In the genomic region with DNA sequence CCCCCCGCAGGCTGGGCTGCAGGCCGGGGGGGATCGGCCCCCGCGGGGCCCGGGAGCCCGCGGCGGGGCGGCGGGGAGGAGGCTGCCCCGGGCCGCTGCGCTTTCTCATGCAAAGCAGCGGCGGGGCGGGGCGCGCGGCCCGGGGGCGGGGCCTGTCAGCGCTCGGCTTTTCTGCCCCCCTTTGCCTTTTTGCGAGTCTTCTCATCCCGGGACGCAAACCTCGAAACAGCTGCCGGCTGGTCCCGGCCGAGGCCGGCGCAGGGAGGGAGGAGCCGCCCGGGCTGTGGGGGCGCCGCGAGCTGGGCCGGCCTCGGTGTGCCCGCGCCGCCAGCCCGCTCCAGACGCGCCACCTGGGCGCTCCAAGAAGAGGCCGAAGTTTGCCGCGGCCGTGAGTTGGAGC, we compare ENCODE assay signal across 9 cellular contexts. TPM values are rescaled to one million over a fixed set of nuclear protein-coding genes. Genes with fewer than 3 reads are reported as not detected.
DNase-seq lines count a peak whose midpoint lies in the region; ATAC-seq and TF ChIP-seq lines count a peak whose summit lies in the region.
"Had no signal": no experiment of that assay in that cellular context is flagged by ENCODE, and none has a peak within 500 bp of the region (broad histone marks: within the 10 kb centered on the region; RNA-seq: fewer than 3 reads in every experiment).

A gene with protein sequence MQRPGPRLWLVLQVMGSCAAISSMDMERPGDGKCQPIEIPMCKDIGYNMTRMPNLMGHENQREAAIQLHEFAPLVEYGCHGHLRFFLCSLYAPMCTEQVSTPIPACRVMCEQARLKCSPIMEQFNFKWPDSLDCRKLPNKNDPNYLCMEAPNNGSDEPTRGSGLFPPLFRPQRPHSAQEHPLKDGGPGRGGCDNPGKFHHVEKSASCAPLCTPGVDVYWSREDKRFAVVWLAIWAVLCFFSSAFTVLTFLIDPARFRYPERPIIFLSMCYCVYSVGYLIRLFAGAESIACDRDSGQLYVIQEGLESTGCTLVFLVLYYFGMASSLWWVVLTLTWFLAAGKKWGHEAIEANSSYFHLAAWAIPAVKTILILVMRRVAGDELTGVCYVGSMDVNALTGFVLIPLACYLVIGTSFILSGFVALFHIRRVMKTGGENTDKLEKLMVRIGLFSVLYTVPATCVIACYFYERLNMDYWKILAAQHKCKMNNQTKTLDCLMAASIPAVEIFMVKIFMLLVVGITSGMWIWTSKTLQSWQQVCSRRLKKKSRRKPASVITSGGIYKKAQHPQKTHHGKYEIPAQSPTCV (plus strand): TSS at position 198 of the 400 bp plus-strand sequence. CDS start 479 bp downstream, outside the sequence.

- peak in 1 of 2 donors; percentile 35 for ATAC-seq in lower lobe of right lung
- no peak for ATAC-seq in HG03457 (IDR thresholded peaks at IDR 0.05; ENCODE audit: unreplicated experiment)

- H3K9me3 Mint-ChIP-seq in MCF 10A (ENCODE audit: unreplicated experiment): no peaks in the 10 kb centered on the region
- H3K9me3 Mint-ChIP-seq: activated B cell treated with CpG ODN at 0.5 μM for 24 hours had no signal

- peaks cover 81% of the 10 kb centered on the region for H3K27me3 ChIP-seq in lower lobe of right lung (ENCODE audit: low read depth)
- peaks cover 27 to 45% of the 10 kb centered on the region in 2 donors for H3K27me3 ChIP-seq in stomach smooth muscle (ENCODE audit: control insufficient read depth in 1 of 2, insufficient read depth in 2 of 2, low read length in 2 of 2)

- peak within 1 kb of the TSS; percentile 24 for H3K27ac ChIP-seq in lower lobe of right lung
- H3K27ac ChIP-seq in stomach smooth muscle (ENCODE audit: low read length): no peak within 1 kb of the TSS

- H3K4me3 ChIP-seq in lower lobe of right lung: peak within 1 kb of the TSS; percentile 52
- H3K4me3 ChIP-seq in stomach smooth muscle (ENCODE audit: low read length in 2 of 2): peak within 1 kb of the TSS; percentile 27 to 55

- intact Hi-C loops in MCF 10A (cut with micrococcal nuclease): loop anchor here (10.0 kb wide), 1 partner anchor 173 kb away; the partner anchor contains the start of gene PIWIL1
- intact Hi-C loops in lower lobe of right lung (cut with DNase I): no loop called here

- peak within 1 kb of the TSS; percentile 65 for H3K4me3 Mint-ChIP-seq in MCF 10A (ENCODE audit: unreplicated experiment)
- H3K4me3 Mint-ChIP-seq: activated B cell treated with CpG ODN at 0.5 μM for 24 hours had no signal

- H3K4me1 Mint-ChIP-seq in MCF 10A (ENCODE audit: insufficient read depth, unreplicated experiment): no peaks in the 10 kb centered on the region

- POLR2A ChIA-PET in MCF 10A (lab: Yijun Ruan, JAX): interaction anchor here (0.6 kb wide), 1 partner anchor 75 kb away, joined by 4 read pairs; no protein-coding TSS in a partner anchor

- no peak within 1 kb of the TSS for H3K9ac ChIP-seq in stomach smooth muscle (ENCODE audit: low read length in 2 of 2)

- no peaks in the 10 kb centered on the region for H3K36me3 Mint-ChIP-seq in MCF 10A (ENCODE audit: insufficient read depth, unreplicated experiment)

- peak; percentile 70 for DNase-seq in NCI-H510A treated with DMSO at 0.1 percent for 48 hours (lab: John Stamatoyannopoulos, UW)
- DNase-seq in MCF 10A (ENCODE audit: unreplicated experiment): no peak
- no peak for DNase-seq in lower lobe of right lung
- no peak for DNase-seq in NCI-H345 treated with DMSO at 0.1 percent for 48 hours (lab: John Stamatoyannopoulos, UW; ENCODE audit: unreplicated experiment)
- DNase-seq in UCSD-AML1 (lab: John Stamatoyannopoulos, UW; ENCODE audit: unreplicated experiment): no peak
- DNase-seq: activated B cell treated with CpG ODN at 0.5 μM for 24 hours, kidney glomerular epithelial cell had no signal

- CTCF ChIA-PET in MCF 10A (lab: Yijun Ruan, JAX): no interaction called here

- BruUV-seq in MCF 10A (replicated peaks; lab: Mats Ljungman, UMichigan): no TSS peak

- no peak within 1 kb of the TSS for H3K27ac Mint-ChIP-seq in MCF 10A (ENCODE audit: low read depth, unreplicated experiment)
- H3K27ac Mint-ChIP-seq: activated B cell treated with CpG ODN at 0.5 μM for 24 hours had no signal

- H3K9me3 ChIP-seq in lower lobe of right lung (no peaks in the 10 kb centered on the region), stomach smooth muscle (ENCODE audit: control insufficient read depth in 2 of 2, low read length in 2 of 2) (no peaks in the 10 kb centered on the region)

- H3K36me3 ChIP-seq in lower lobe of right lung (no peaks in the 10 kb centered on the region), stomach smooth muscle (ENCODE audit: control insufficient read depth in 2 of 2, insufficient read depth in 2 of 2, low read length in 2 of 2) (no peaks in the 10 kb centered on the region)

- H3K4me1 ChIP-seq in lower lobe of right lung (peaks cover 19% of the 10 kb centered on the region), stomach smooth muscle (ENCODE audit: control insufficient read depth, insufficient read depth, low read length) (peaks cover 14% of the 10 kb centered on the region)

- peaks cover 4% of the 10 kb centered on the region for H3K27me3 Mint-ChIP-seq in MCF 10A (ENCODE audit: insufficient read depth, unreplicated experiment)

- TF ChIP-seq CTCF in MCF 10A (IDR thresholded peaks at IDR 0.05; ENCODE audit: unreplicated experiment) (no peak), lower lobe of right lung (IDR thresholded peaks at IDR 0.05) (no peak)

RNA-seq across cellular contexts. Expression of the gene that starts here (rescaled TPM):
- total RNA-seq in MCF 10A (2022) (0.15 TPM in 1 of 2 replicates, not detected in the other), lower lobe of right lung (1.9 TPM)
- total RNA-seq: activated B cell treated with CpG ODN at 0.5 μM for 24 hours had no signal
